In the genomic region with DNA sequence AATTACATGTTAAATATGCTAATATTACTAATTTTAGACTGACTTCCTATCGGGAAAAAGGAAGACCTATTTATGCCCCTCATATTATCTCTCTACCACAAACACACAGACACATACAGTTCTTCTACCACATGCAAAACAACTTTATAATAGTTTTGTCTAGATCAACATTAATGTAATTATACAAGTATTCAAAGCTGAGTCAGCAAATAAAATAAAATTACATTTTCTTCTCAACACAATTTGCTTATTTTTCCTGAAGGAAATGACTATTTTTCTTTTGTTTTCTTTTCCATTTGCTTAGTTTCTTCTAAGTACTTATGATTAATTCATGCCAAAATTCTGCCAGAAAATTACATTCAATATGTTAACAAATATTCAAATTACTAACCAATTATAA, we compare ENCODE assay signal across 19 cellular contexts.
DNase-seq lines count a peak whose midpoint lies in the region; ATAC-seq, FAIRE-seq and TF ChIP-seq lines count a peak whose summit lies in the region.
"Had no signal": no experiment of that assay in that cellular context is flagged by ENCODE, and none has a peak within 500 bp of the region (broad histone marks: within the 10 kb centered on the region; RNA-seq: fewer than 3 reads in every experiment).

No MANE protein-coding gene starts in this region.

- no peaks in the 10 kb centered on the region for H3K4me1 ChIP-seq in HepG2 (ENCODE audit: insufficient read depth, low read length)
- no peaks in the 10 kb centered on the region for H3K4me1 ChIP-seq in right lobe of liver
- H3K4me1 ChIP-seq in IMR-90 (ENCODE audit: control insufficient read depth, insufficient read depth, low read length) = no peaks in the 10 kb centered on the region
- no peaks in the 10 kb centered on the region for H3K4me1 ChIP-seq in K562 (replicated peaks in 1 of 2; ENCODE audit: control insufficient read depth in 2 of 2, insufficient read depth in 2 of 2, low read length in 2 of 2)
- H3K4me1 ChIP-seq: BLaER1 treated with 17β-estradiol and CSF1 and Interleukin-3, amounts not matched to agents 10 nM and 100 nM; Caco-2 had no signal

- H3K79me2 ChIP-seq in HepG2 (ENCODE audit: insufficient read depth, low read length) = no peaks in the 10 kb centered on the region
- no peaks in the 10 kb centered on the region for H3K79me2 ChIP-seq in K562 (ENCODE audit: control insufficient read depth, insufficient read depth, low read length)

- no peaks in the 10 kb centered on the region for H4K20me1 ChIP-seq in HepG2 (ENCODE audit: insufficient read depth, low read length)
- no peaks in the 10 kb centered on the region for H4K20me1 ChIP-seq in IMR-90 (ENCODE audit: insufficient read depth, low read length)
- no peaks in the 10 kb centered on the region for H4K20me1 ChIP-seq in K562 (replicated peaks; ENCODE audit: control insufficient read depth, insufficient read depth, low read length)
- H4K20me1 ChIP-seq: BLaER1 treated with 17β-estradiol and CSF1 and Interleukin-3, amounts not matched to agents 10 nM and 100 nM had no signal

- H2BK120ac ChIP-seq in IMR-90 (ENCODE audit: low read depth, low read length) = no peak overlapping the region

- POLR2A ChIA-PET in HepG2 (lab: Yijun Ruan, JAX) = no interaction called here
- POLR2A ChIA-PET in IMR-90 (lab: Charles Lee; ENCODE audit: unreplicated experiment) = no interaction called here
- POLR2A ChIA-PET in K562 (lab: Yijun Ruan, JAX) = no interaction called here

- no peak overlapping the region for H3K14ac ChIP-seq in IMR-90 (replicated peaks; ENCODE audit: low read depth, low read length)

- no peak overlapping the region for H3K23ac ChIP-seq in IMR-90 (ENCODE audit: low read depth, low read length)

- in situ Hi-C loops in HepG2 (cut with HindIII; ENCODE audit: extremely low pct_ligation_motif_present, low pct_unique_long_range_greater_than_20kb) = no loop called here
- in situ Hi-C loops in IMR-90 (cut with MboI; ENCODE audit: low sequenced_read_pairs) = no loop called here
- in situ Hi-C loops in K562 (cut with MboI) = no loop called here

- H2AFZ ChIP-seq in HepG2 (ENCODE audit: low read length) (no peak overlapping the region), IMR-90 (replicated peaks; ENCODE audit: low read length, poor library complexity) (no peak overlapping the region), K562 (ENCODE audit: low read depth, low read length) (no peak overlapping the region)

- H2BK5ac ChIP-seq in IMR-90 (ENCODE audit: low read depth, low read length, poor library complexity, severe bottlenecking) = no peak overlapping the region

- FAIRE-seq in HepG2 (lab: Jason Lieb, UNC) = no peak
- FAIRE-seq in K562 (lab: Jason Lieb, UNC) = no peak
- FAIRE-seq: D721Med, GM12891 had no signal

- no peak overlapping the region for H4K8ac ChIP-seq in IMR-90 (ENCODE audit: low read depth in 2 of 2, low read length in 2 of 2)

- no peak overlapping the region for H2BK20ac ChIP-seq in IMR-90 (ENCODE audit: low read depth, low read length)

- H3K27me3 ChIP-seq in HepG2 (ENCODE audit: control insufficient read depth in 1 of 2, insufficient read depth in 2 of 2, low read length in 2 of 2) (no peaks in the 10 kb centered on the region), right lobe of liver (no peaks in the 10 kb centered on the region), IMR-90 (ENCODE audit: control insufficient read depth, insufficient read depth, low read length) (no peaks in the 10 kb centered on the region), K562 (ENCODE audit: control insufficient read depth in 2 of 2, insufficient read depth in 2 of 2, low read length in 2 of 2) (no peaks in the 10 kb centered on the region)
- H3K27me3 ChIP-seq: BLaER1 treated with 17β-estradiol and CSF1 and Interleukin-3, amounts not matched to agents 10 nM and 100 nM had no signal

- H2AK5ac ChIP-seq in IMR-90 (ENCODE audit: low read depth, low read length) = no peak overlapping the region

- H3K36me3 ChIP-seq in HepG2 (replicated peaks in 1 of 2; ENCODE audit: control insufficient read depth in 1 of 2, insufficient read depth in 2 of 2, low read length in 2 of 2) = no peaks in the 10 kb centered on the region
- H3K36me3 ChIP-seq in right lobe of liver = no peaks in the 10 kb centered on the region
- no peaks in the 10 kb centered on the region for H3K36me3 ChIP-seq in IMR-90 (ENCODE audit: control insufficient read depth, insufficient read depth, low read length)
- H3K36me3 ChIP-seq in K562 (ENCODE audit: control insufficient read depth, insufficient read depth, low read length) = no peaks in the 10 kb centered on the region
- H3K36me3 ChIP-seq: BLaER1 treated with 17β-estradiol and CSF1 and Interleukin-3, amounts not matched to agents 10 nM and 100 nM had no signal

- CTCF ChIA-PET in HepG2 (lab: Yijun Ruan, JAX; ENCODE audit: low intra/inter-chr PET ratio, low total read pairs) = no interaction called here
- CTCF ChIA-PET in IMR-90 (lab: Yijun Ruan, JAX) = no interaction called here
- CTCF ChIA-PET in K562 (lab: Yijun Ruan, JAX; ENCODE audit: low intra/inter-chr PET ratio) = no interaction called here

- no peak overlapping the region for H2BK15ac ChIP-seq in IMR-90 (ENCODE audit: low read depth, low read length)

- intact Hi-C loops in HepG2 (cut with micrococcal nuclease; ENCODE audit: unreplicated experiment) (no loop called here), right lobe of liver (cut with DNase I) (no loop called here), IMR-90 (cut with micrococcal nuclease) (no loop called here), K562 (cut with micrococcal nuclease) (no loop called here)

- no peak overlapping the region for H2AK9ac ChIP-seq in IMR-90 (replicated peaks; ENCODE audit: low read depth, low read length, poor library complexity)

- H4K5ac ChIP-seq in IMR-90 (ENCODE audit: low read depth, low read length) = no peak overlapping the region

- H3K56ac ChIP-seq in IMR-90 (ENCODE audit: extremely low read depth, insufficient read depth, low read length) = no peak overlapping the region

- no peak overlapping the region for H3K4me3 ChIP-seq in HepG2 (replicated peaks in 1 of 3; ENCODE audit: insufficient read depth in 1 of 3, low read depth in 2 of 3, low read length in 3 of 3)
- H3K4me3 ChIP-seq in right lobe of liver = no peak overlapping the region
- no peak overlapping the region for H3K4me3 ChIP-seq in IMR-90 (ENCODE audit: insufficient read depth, low read depth, low read length)
- no peak overlapping the region for H3K4me3 ChIP-seq in K562
- H3K4me3 ChIP-seq: BLaER1 treated with 17β-estradiol and CSF1 and Interleukin-3, amounts not matched to agents 10 nM and 100 nM had no signal

- H4K91ac ChIP-seq in IMR-90 (ENCODE audit: insufficient read depth, low read depth, low read length) = no peak overlapping the region

- TF ChIP-seq POLR2A in HepG2 (IDR thresholded peaks at IDR 0.05; ENCODE audit: insufficient read depth in 1 of 2, low read depth in 2 of 2, low read length in 2 of 2) (no peak), right lobe of liver (IDR thresholded peaks at IDR 0.05) (no peak), IMR-90 (IDR thresholded peaks at IDR 0.05; ENCODE audit: low read depth, low read length) (no peak), K562 (conservative IDR thresholded peaks at IDR 0.05) (no peak)

- BruUV-seq in HepG2 (replicated peaks; lab: Mats Ljungman, UMichigan) (no TSS peak), IMR-90 (replicated peaks; lab: Mats Ljungman, UMichigan) (no TSS peak), K562 (replicated peaks; lab: Mats Ljungman, UMichigan) (no TSS peak)

- TF ChIP-seq CTCF in HepG2 (CRISPR knock-in tag; IDR thresholded peaks at IDR 0.05) = no peak
- TF ChIP-seq CTCF in right lobe of liver (IDR thresholded peaks at IDR 0.05) = no peak
- no peak for TF ChIP-seq CTCF in IMR-90 (conservative IDR thresholded peaks at IDR 0.05; ENCODE audit: low read depth, low read length)
- TF ChIP-seq CTCF in K562 (IDR thresholded peaks at IDR 0.05 in 2 of 3, conservative IDR thresholded peaks at IDR 0.05 in 1 of 3; ENCODE audit: insufficient read depth in 2 of 3, low read depth in 1 of 3, low read length in 3 of 3) = no peak

- H3K4ac ChIP-seq in IMR-90 (ENCODE audit: low read depth, low read length) = no peak overlapping the region

- no peak for TF ChIP-seq EP300 in HepG2 (IDR thresholded peaks at IDR 0.05; ENCODE audit: low read depth in 2 of 2, low read length in 2 of 2)
- TF ChIP-seq EP300 in HepG2 (CRISPR knock-in tag; IDR thresholded peaks at IDR 0.05; ENCODE audit: borderline replicate concordance) = no peak
- TF ChIP-seq EP300 in K562 (IDR thresholded peaks at IDR 0.05; ENCODE audit: low read length) = no peak

- dilution Hi-C loops in IMR-90 (cut with HindIII; ENCODE audit: low sequenced_read_pairs, unreplicated experiment) = no loop called here

- H3K18ac ChIP-seq in IMR-90 (ENCODE audit: low read depth, low read length) = no peak overlapping the region

- no peaks in the 10 kb centered on the region for H3K9me1 ChIP-seq in IMR-90 (ENCODE audit: insufficient read depth, low read length)
- no peaks in the 10 kb centered on the region for H3K9me1 ChIP-seq in K562 (ENCODE audit: control insufficient read depth, insufficient read depth, low read length)

- H3K9me3 ChIP-seq in HepG2 (ENCODE audit: low read length) (0 out of 2 replicates have a peak, but pooled peaks cover 9% of the 10 kb centered on the region), right lobe of liver (no peaks in the 10 kb centered on the region), IMR-90 (ENCODE audit: control insufficient read depth, insufficient read depth, low read length) (peaks cover 4% of the 10 kb centered on the region; the same call in 1 of the 2 replicates), K562 (replicated peaks; ENCODE audit: control insufficient read depth, insufficient read depth, low read depth, low read length) (no peaks in the 10 kb centered on the region)
- H3K9me3 ChIP-seq: Caco-2 had no signal

- 37% methylated on average over 1 of the region's 1 CpG for WGBS in HepG2 (ENCODE audit: low lambda C conversion rate)
- 57% methylated on average over 1 of the region's 1 CpG for WGBS in right lobe of liver (ENCODE audit: insufficient coverage, low coverage, low lambda C conversion rate, missing lambda C conversion rate)
- WGBS in IMR-90 (ENCODE audit: extremely low coverage in 2 of 2, insufficient read length in 1 of 2), 2 experiments = no CpG with 5 or more reads among the region's 1 CpG
- 0% methylated on average over 1 of the region's 1 CpG for WGBS in K562 (ENCODE audit: insufficient coverage, low coverage, missing lambda C conversion rate)

- H3K4me2 ChIP-seq in HepG2 (ENCODE audit: low read depth, low read length) = no peak overlapping the region
- no peak overlapping the region for H3K4me2 ChIP-seq in IMR-90 (ENCODE audit: low read depth, low read length)
- H3K4me2 ChIP-seq in K562 (ENCODE audit: insufficient read depth, low read length) = no peak overlapping the region
- H3K4me2 ChIP-seq: BLaER1 treated with 17β-estradiol and CSF1 and Interleukin-3, amounts not matched to agents 10 nM and 100 nM had no signal

- no peaks in the 10 kb centered on the region for H3K79me1 ChIP-seq in IMR-90 (ENCODE audit: low read depth in 1 of 2, low read length in 2 of 2)

- H3K9ac ChIP-seq in HepG2 (ENCODE audit: insufficient read depth, low read depth, low read length) = no peak overlapping the region
- H3K9ac ChIP-seq in IMR-90 (ENCODE audit: low read depth, low read length) = no peak overlapping the region
- no peak overlapping the region for H3K9ac ChIP-seq in K562 (ENCODE audit: insufficient read depth in 1 of 2, low read depth in 2 of 2, low read length in 2 of 2)
- H3K9ac ChIP-seq: BLaER1 treated with 17β-estradiol and CSF1 and Interleukin-3, amounts not matched to agents 10 nM and 100 nM had no signal

- TF ChIP-seq RAD21 in HepG2 (CRISPR knock-in tag; IDR thresholded peaks at IDR 0.05) (no peak), IMR-90 (IDR thresholded peaks at IDR 0.05; ENCODE audit: low read length) (no peak), K562 (CRISPR knock-in tag; conservative IDR thresholded peaks at IDR 0.05 in 1 of 2, IDR thresholded peaks at IDR 0.05 in 1 of 2) (no peak)

- no peak overlapping the region for H3K27ac ChIP-seq in HepG2 (ENCODE audit: extremely low read length, insufficient read depth, low read length)
- H3K27ac ChIP-seq in right lobe of liver = no peak overlapping the region
- no peak overlapping the region for H3K27ac ChIP-seq in IMR-90 (ENCODE audit: insufficient read depth, low read length)
- H3K27ac ChIP-seq in K562 (ENCODE audit: extremely low read depth, low read depth, low read length) = no peak overlapping the region
- H3K27ac ChIP-seq: BLaER1 treated with 17β-estradiol and CSF1 and Interleukin-3, amounts not matched to agents 10 nM and 100 nM; C4-2B had no signal

- DNase-seq in HepG2 (ENCODE audit: low spot score) (no peak), right lobe of liver (no peak), IMR-90 (no peak), K562 (ENCODE audit: extremely low read depth in 1 of 4, low spot score in 3 of 4) (no peak), NCI-H526 (lab: John Stamatoyannopoulos, UW) (no peak), T-helper 9 cell (no peak)
- DNase-seq: 8988T; AML-193; Caco-2; Calu3; CD4-positive, alpha-beta T cell; CD8-positive, alpha-beta T cell; DMS79 treated with DMSO at 0.1 percent for 48 hours; GF-D8 had no signal

- ATAC-seq in HepG2 (no peak), right lobe of liver (no peak), IMR-90 (ENCODE audit: low read depth) (no peak), K562 (no peak), GM18868 (IDR thresholded peaks at IDR 0.05; ENCODE audit: unreplicated experiment) (no peak)
- ATAC-seq: CD8-positive, alpha-beta T cell had no signal

Comparison
In these comparisons a context has a peak if more than half of its experiments do, and no peak if none do; other contexts are left out.
1. Of the 241 proteins assayed by ChIP-seq in both HepG2 and K562: peak only in HepG2: none; only in K562: MAFG; in both: MAFF and MAFK; in neither: 238.